ENCODE assay signal across 8 cellular contexts in the genomic region with DNA sequence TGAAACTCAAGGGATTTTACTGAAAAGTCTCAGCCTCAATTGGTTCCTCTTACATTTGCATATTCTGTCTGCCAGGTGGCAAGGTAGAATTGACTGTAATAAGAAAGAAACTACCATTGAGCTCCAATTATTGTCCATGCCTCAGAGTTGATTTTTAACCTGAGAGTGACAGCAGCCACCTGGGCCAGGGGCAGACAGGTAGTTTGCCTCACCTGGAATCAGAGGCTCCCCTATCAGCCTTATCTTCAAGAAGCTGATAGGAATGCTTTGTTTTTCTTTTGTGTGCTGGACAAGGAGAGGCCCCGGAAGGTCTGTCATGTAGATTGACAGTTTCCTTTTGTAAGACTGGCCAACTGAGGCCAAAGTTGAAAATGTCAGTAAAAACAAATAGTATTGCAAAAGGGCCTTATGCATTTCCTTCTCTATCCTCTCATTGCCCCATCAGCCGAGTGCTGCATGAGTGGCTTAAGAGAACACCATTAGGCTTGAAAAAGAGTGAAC. TPM values are rescaled to one million over a fixed set of nuclear protein-coding genes. Genes with fewer than 3 reads are reported as not detected.
DNase-seq lines count a peak whose midpoint lies in the region; ATAC-seq and TF ChIP-seq lines count a peak whose summit lies in the region.

No MANE protein-coding gene starts in this region.

- H3K27ac ChIP-seq in Karpas-422 (ENCODE audit: low read length) (no peak overlapping the region), upper lobe of right lung (peak overlapping the region; percentile 14)

- DNase-seq in AML-193 (lab: John Stamatoyannopoulos, UW) (peak; percentile 60 to 69), Karpas-422 (peak; percentile 55), fibroblast of pulmonary artery (ENCODE audit: low read depth) (peak; percentile 85), upper lobe of right lung (peak; percentile 63), anterior cingulate cortex (lab: John Stamatoyannopoulos, UW) (no peak), C1 segment of cervical spinal cord (lab: John Stamatoyannopoulos, UW) (no peak), NCI-H1436 treated with DMSO at 0.1 percent for 48 hours (lab: John Stamatoyannopoulos, UW) (no peak)

- ATAC-seq in GM19463 (IDR thresholded peaks at IDR 0.05; ENCODE audit: unreplicated experiment): peak; percentile 53
- peak; percentile 85 for ATAC-seq in upper lobe of right lung

- no peaks in the 10 kb centered on the region for H3K79me2 ChIP-seq in Karpas-422 (ENCODE audit: low read length)

- H3K9me2 ChIP-seq in Karpas-422 (replicated peaks; ENCODE audit: insufficient read depth, low read length): no peaks in the 10 kb centered on the region

- H4K20me1 ChIP-seq in Karpas-422 (ENCODE audit: insufficient read depth, low read depth, low read length): no peaks in the 10 kb centered on the region

- H3K4me1 ChIP-seq in Karpas-422 (ENCODE audit: low read length): peaks cover 8% of the 10 kb centered on the region
- H3K4me1 ChIP-seq in upper lobe of right lung: peaks cover 61% of the 10 kb centered on the region

- H3K36me3 ChIP-seq in Karpas-422 (ENCODE audit: insufficient read depth, low read length) (no peaks in the 10 kb centered on the region), upper lobe of right lung (peaks cover 17% of the 10 kb centered on the region)

- no peaks in the 10 kb centered on the region for H3K9me3 ChIP-seq in Karpas-422 (ENCODE audit: low read length)
- no peaks in the 10 kb centered on the region for H3K9me3 ChIP-seq in upper lobe of right lung

- no peak overlapping the region for H3K9ac ChIP-seq in Karpas-422 (ENCODE audit: low read length)

- H3K4me3 ChIP-seq in Karpas-422 (ENCODE audit: low read length): no peak overlapping the region
- H3K4me3 ChIP-seq in fibroblast of pulmonary artery (replicated peaks; ENCODE audit: low read depth, low read length): no peak overlapping the region
- H3K4me3 ChIP-seq in upper lobe of right lung: no peak overlapping the region

- no peak overlapping the region for H2AFZ ChIP-seq in Karpas-422 (ENCODE audit: low read length)

- no peak for TF ChIP-seq CTCF in fibroblast of pulmonary artery (IDR thresholded peaks at IDR 0.05; ENCODE audit: low read length, missing control alignments)
- TF ChIP-seq CTCF in upper lobe of right lung (IDR thresholded peaks at IDR 0.05): no peak

- intact Hi-C loops in upper lobe of right lung (cut with DNase I): no loop called here

- H3K27me3 ChIP-seq in Karpas-422 (ENCODE audit: low read length) (no peaks in the 10 kb centered on the region), upper lobe of right lung (no peaks in the 10 kb centered on the region)

- no peak overlapping the region for H3K4me2 ChIP-seq in Karpas-422 (ENCODE audit: low read depth, low read length, poor library complexity, severe bottlenecking)

RNA-seq across cellular contexts. Expression of a gene that starts 34.1 kb away (rescaled TPM):
- 0.58 and 0.86 TPM in 2 replicates for total RNA-seq in Karpas-422 (2014; rRNA removed; shearing (Covaris generic); ENCODE audit: low replicate concordance)
- total RNA-seq in upper lobe of right lung: 548 TPM

Comparison
In these comparisons a context has a peak if more than half of its experiments do, and no peak if none do; other contexts are left out.
1. DNase-seq: peak in AML-193 (2 of 2), Karpas-422 (single experiment), fibroblast of pulmonary artery (single experiment) and upper lobe of right lung (single experiment); none in anterior cingulate cortex (0 of 58), C1 segment of cervical spinal cord (0 of 14) and NCI-H1436 treated with DMSO at 0.1 percent for 48 hours (single experiment).
2. RNA of a gene that starts 34.1 kb away (total RNA-seq): 548 TPM in upper lobe of right lung (single experiment); 0.58 to 0.86 TPM in Karpas-422; every median in the first group is over 100 times any median in the second.